In the genomic region with DNA sequence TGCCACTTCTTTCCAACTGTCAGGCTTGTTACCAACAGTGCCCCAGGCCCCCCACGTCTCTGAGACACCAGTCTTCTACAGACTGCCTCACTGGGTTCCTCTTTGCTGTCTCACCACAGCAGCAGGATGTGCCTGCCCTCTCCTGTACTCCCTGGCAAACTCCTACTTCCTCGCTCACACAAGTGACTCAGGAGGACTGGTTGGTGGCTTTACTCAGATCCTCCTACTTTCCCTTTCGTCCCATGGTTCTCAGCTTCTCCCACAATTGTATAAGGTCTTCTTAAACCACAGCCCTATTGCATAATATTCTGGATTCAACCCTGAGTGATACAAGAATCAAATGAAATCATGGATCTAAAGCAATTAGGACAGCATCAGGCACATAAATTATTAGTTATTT, we compare ENCODE assay signal across 11 cellular contexts.
DNase-seq lines count a peak whose midpoint lies in the region; ATAC-seq, FAIRE-seq and TF ChIP-seq lines count a peak whose summit lies in the region.
"Had no signal": no experiment of that assay in that cellular context is flagged by ENCODE, and none has a peak within 500 bp of the region (broad histone marks: within the 10 kb centered on the region; RNA-seq: fewer than 3 reads in every experiment).

No MANE protein-coding gene starts in this region.

- TF ChIP-seq EP300 in GM12878 (IDR thresholded peaks at IDR 0.05; ENCODE audit: borderline replicate concordance in 1 of 2, control insufficient read depth in 1 of 2, low read depth in 2 of 2, low read length in 2 of 2): no peak

- H3K36me3 Mint-ChIP-seq in CD14-positive monocyte: peaks cover 8% of the 10 kb centered on the region in 2 donors

- H3K4me3 ChIP-seq in Loucy (ENCODE audit: low read length, poor library complexity, severe bottlenecking) (no peak overlapping the region), GM12878 (no peak overlapping the region), lower lobe of right lung (no peak overlapping the region)
- H3K4me3 ChIP-seq: tibial nerve had no signal

- H3K27ac ChIP-seq in GM12878 (ENCODE audit: control insufficient read depth, insufficient read depth): no peak overlapping the region
- H3K27ac ChIP-seq in lower lobe of right lung: no peak overlapping the region
- H3K27ac ChIP-seq: KMS-11, tibial nerve had no signal

- peaks cover 0 to 3% (median 3%) of the 10 kb centered on the region in 3 donors for H3K27me3 Mint-ChIP-seq in CD14-positive monocyte (ENCODE audit: low read depth in 3 of 3)

- TF ChIP-seq CTCF in CD14-positive monocyte (IDR thresholded peaks at IDR 0.05) (peak; percentile 35), Loucy (conservative IDR thresholded peaks at IDR 0.05; ENCODE audit: low read length) (peak; percentile 35), GM12878 (IDR thresholded peaks at IDR 0.05 in 2 of 3, conservative IDR thresholded peaks at IDR 0.05 in 1 of 3; ENCODE audit: control insufficient read depth in 2 of 3, extremely low read depth in 1 of 3, insufficient read depth in 1 of 3, low read depth in 3 of 3, low read length in 3 of 3) (0 out of 6 replicates have a peak, but pooled peaks of 1 of the 3 experiments have one; percentile 2), lower lobe of right lung (IDR thresholded peaks at IDR 0.05) (no peak)

- no peak for FAIRE-seq in GM12878 (lab: Jason Lieb, UNC)

- H3K4me1 Mint-ChIP-seq in CD14-positive monocyte: peaks cover 51% of the 10 kb centered on the region

- H3K4me2 ChIP-seq in Loucy (ENCODE audit: low read depth, low read length, poor library complexity, severe bottlenecking): peak overlapping the region; percentile 36
- H3K4me2 ChIP-seq in GM12878 (ENCODE audit: control insufficient read depth, insufficient read depth): no peak overlapping the region
- H3K4me2 ChIP-seq: KMS-11 had no signal

- H3K36me3 ChIP-seq in Loucy (ENCODE audit: insufficient read depth, low read length) (no peaks in the 10 kb centered on the region), GM12878 (ENCODE audit: control insufficient read depth in 2 of 2, insufficient read depth in 2 of 2, low read length in 1 of 2) (no peaks in the 10 kb centered on the region; a peak in 2 of 4 replicates), lower lobe of right lung (no peaks in the 10 kb centered on the region)
- H3K36me3 ChIP-seq: tibial nerve had no signal

- H3K79me2 ChIP-seq in Loucy (ENCODE audit: insufficient read depth, low read length) (no peaks in the 10 kb centered on the region), GM12878 (ENCODE audit: control insufficient read depth, insufficient read depth, low read length) (no peaks in the 10 kb centered on the region)

- CTCF ChIA-PET in GM12878 (lab: Yijun Ruan, JAX): interaction anchor here (1.0 kb wide), 1 partner anchor 9 kb away, joined by 3 read pairs; no protein-coding TSS in a partner anchor

- BruUV-seq in GM12878 (replicated peaks; lab: Mats Ljungman, UMichigan): no TSS peak

- intact Hi-C loops in CD14-positive monocyte (cut with micrococcal nuclease) (loop anchor here (5.0 kb wide), 3 partner anchors 49 to 71 kb away; no protein-coding TSS in a partner anchor), GM12878 (cut with micrococcal nuclease; ENCODE audit: unreplicated experiment) (no loop called here), lower lobe of right lung (cut with DNase I) (no loop called here)

- H3K4me1 ChIP-seq in Loucy (ENCODE audit: insufficient read depth, low read length, poor library complexity, severe bottlenecking) (peaks cover 23% of the 10 kb centered on the region), GM12878 (ENCODE audit: control insufficient read depth, insufficient read depth, low read length) (peaks cover 11% of the 10 kb centered on the region), lower lobe of right lung (no peaks in the 10 kb centered on the region)
- H3K4me1 ChIP-seq: tibial nerve had no signal

- H2AFZ ChIP-seq in Loucy (ENCODE audit: low read length) (no peak overlapping the region), GM12878 (ENCODE audit: control insufficient read depth, low read depth, low read length) (no peak overlapping the region)

- ATAC-seq in GM12878 (no peak), lower lobe of right lung (peak; percentile 80 to 89)

- H3K4me3 Mint-ChIP-seq in CD14-positive monocyte: peak overlapping the region; percentile 28 to 59

- no peaks in the 10 kb centered on the region for H3K9me2 ChIP-seq in Loucy (replicated peaks; ENCODE audit: low read depth, low read length)

- TF ChIP-seq RAD21 in GM12878 (IDR thresholded peaks at IDR 0.05; ENCODE audit: insufficient read depth, low read depth, low read length): peak; percentile 42

- H3K27me3 ChIP-seq in Loucy (ENCODE audit: insufficient read depth, low read length, poor library complexity, severe bottlenecking) (no peaks in the 10 kb centered on the region), GM12878 (replicated peaks in 1 of 2; ENCODE audit: control insufficient read depth in 2 of 2, insufficient read depth in 2 of 2, low read length in 1 of 2) (no peaks in the 10 kb centered on the region), lower lobe of right lung (ENCODE audit: low read depth) (no peaks in the 10 kb centered on the region)
- H3K27me3 ChIP-seq: tibial nerve had no signal

- POLR2A ChIA-PET in GM12878 (lab: Charles Lee): interaction anchor here (0.5 kb wide), 1 partner anchor 64 kb away, joined by 6 read pairs; no protein-coding TSS in a partner anchor

- RAD21 ChIA-PET in GM12878 (lab: Charles Lee; ENCODE audit: unreplicated experiment): no interaction called here

- in situ Hi-C loops in GM12878 (cut with MboI): no loop called here

- H3K27ac Mint-ChIP-seq in CD14-positive monocyte: peak overlapping the region; percentile 79 to 93 (median 89)

- H3K9ac ChIP-seq in Loucy (ENCODE audit: low read depth, low read length, poor library complexity, severe bottlenecking): no peak overlapping the region
- no peak overlapping the region for H3K9ac ChIP-seq in GM12878 (ENCODE audit: control insufficient read depth, insufficient read depth, low read length)
- H3K9ac ChIP-seq: KMS-11 had no signal

- 73% methylated on average over 3 of the region's 3 CpGs for WGBS in GM12878 (ENCODE audit: insufficient coverage, insufficient replicate concordance, low lambda C conversion rate, missing lambda C conversion rate)

- SMC1A ChIA-PET in GM12878 (lab: Charles Lee; ENCODE audit: uncharacterized antibody, unreplicated experiment): interaction anchor here (0.7 to 1.7 kb wide), 4 partner anchors 11 to 71 kb away, joined by 3 read pairs; no protein-coding TSS in a partner anchor

- H3K9me3 ChIP-seq in Loucy (ENCODE audit: insufficient read depth, low read depth, low read length) (no peaks in the 10 kb centered on the region), GM12878 (replicated peaks; ENCODE audit: control insufficient read depth, insufficient read depth, low read length) (no peaks in the 10 kb centered on the region; the same call in 2 of the 3 replicates), lower lobe of right lung (no peaks in the 10 kb centered on the region)
- H3K9me3 ChIP-seq: tibial nerve had no signal

- DNase-seq in CD14-positive monocyte (ENCODE audit: low spot score) (peak; percentile 87), GM12878 (ENCODE audit: low read depth, low spot score) (no peak), lower lobe of right lung (peak; percentile 51), COR-L47 (lab: John Stamatoyannopoulos, UW) (no peak), NCI-H748 treated with DMSO at 0.1 percent for 48 hours (lab: John Stamatoyannopoulos, UW) (no peak), globus pallidus (ENCODE audit: low spot score) (no peak), iPS-NIHi11 (ENCODE audit: low spot score) (no peak)
- DNase-seq: DMS153 had no signal

- no peaks in the 10 kb centered on the region for H3F3A ChIP-seq in Loucy (ENCODE audit: low read depth)

- H3K9me3 Mint-ChIP-seq in CD14-positive monocyte: peaks cover 4 to 8% (median 6%) of the 10 kb centered on the region in 7 donors

- H4K20me1 ChIP-seq in Loucy (ENCODE audit: insufficient read depth, low read length, poor library complexity, severe bottlenecking): no peaks in the 10 kb centered on the region
- H4K20me1 ChIP-seq in GM12878 (ENCODE audit: control insufficient read depth, insufficient read depth): no peaks in the 10 kb centered on the region

- TF ChIP-seq POLR2A in GM12878 (IDR thresholded peaks at IDR 0.05; ENCODE audit: low read depth, low read length): no peak

TF ChIP-seq in GM12878, 131 proteins besides CTCF, POLR2A, EP300 and RAD21:
- TF ChIP-seq ZNF274 (IDR thresholded peaks at IDR 0.05; ENCODE audit: insufficient read depth, insufficient read length) (no peak), PAX8 (IDR thresholded peaks at IDR 0.05) (no peak), NR2C1 (IDR thresholded peaks at IDR 0.05) (no peak), RAD51 (IDR thresholded peaks at IDR 0.05) (no peak), RUNX3 (IDR thresholded peaks at IDR 0.05; ENCODE audit: low read length) (0 out of 2 replicates have a peak, but pooled peaks have one; percentile 8), SPI1 (IDR thresholded peaks at IDR 0.05; ENCODE audit: borderline replicate concordance, insufficient read depth, low read depth, low read length) (0 out of 2 replicates have a peak, but pooled peaks have one; percentile 10)

Comparison
In these comparisons a context has a peak if more than half of its experiments do, and no peak if none do; other contexts are left out.
1. DNase-seq: peak in CD14-positive monocyte (single experiment) and lower lobe of right lung (single experiment); none in GM12878 (single experiment), COR-L47 (single experiment), NCI-H748 treated with DMSO at 0.1 percent for 48 hours (single experiment), globus pallidus (single experiment) and iPS-NIHi11 (single experiment).
2. intact Hi-C loops: an anchor here in CD14-positive monocyte (5.0 kb wide); none called in GM12878 and lower lobe of right lung.